ENCODE assay signal across 8 cellular contexts in genomic region chr10:97320480-97321031, GRCh38. TPM values are rescaled to one million over a fixed set of nuclear protein-coding genes. Genes with fewer than 3 reads are reported as not detected.
DNase-seq lines count a peak whose midpoint lies in the region; ATAC-seq and TF ChIP-seq lines count a peak whose summit lies in the region.

No MANE protein-coding gene starts in this region.

- intact Hi-C loops in body of pancreas (cut with DNase I) = no loop called here

- TF ChIP-seq POLR2A in NB4 (IDR thresholded peaks at IDR 0.05; ENCODE audit: extremely low read depth, insufficient read length) = no peak
- TF ChIP-seq POLR2A in body of pancreas (IDR thresholded peaks at IDR 0.05) = no peak

- H3K4me1 ChIP-seq in body of pancreas (peaks cover 29% of the 10 kb centered on the region), liver (ENCODE audit: control insufficient read depth in 4 of 4, insufficient read depth in 4 of 4, low read length in 3 of 4) (peaks cover 0 to 30% (median 13%) of the 10 kb centered on the region in 4 donors), thoracic aorta (ENCODE audit: control insufficient read depth in 1 of 2, low read depth in 2 of 2) (peaks cover 10 to 18% of the 10 kb centered on the region in 2 donors)

- ATAC-seq in body of pancreas = no peak
- ATAC-seq in thoracic aorta (ENCODE audit: insufficient number of reproducible peaks, low FRiP score, low read depth) = no peak
- ATAC-seq in GM21576 (IDR thresholded peaks at IDR 0.05; ENCODE audit: unreplicated experiment) = no peak

- H3K4me3 ChIP-seq in AG09309 (ENCODE audit: control insufficient read depth, low read depth, low read length) (peak overlapping the region; percentile 82), NB4 (ENCODE audit: low read depth, low read length) (peak overlapping the region; percentile 63), body of pancreas (peak overlapping the region; percentile 3 to 21), liver (ENCODE audit: low read depth in 1 of 3, low read length in 3 of 3) (peak overlapping the region; percentile 52 to 90 (median 71)), thoracic aorta (peak overlapping the region; percentile 95)

- TF ChIP-seq CTCF in AG09309 (IDR thresholded peaks at IDR 0.05; ENCODE audit: control insufficient read depth, insufficient read depth, low read depth, low read length, missing control alignments) (no peak), NB4 (IDR thresholded peaks at IDR 0.05; ENCODE audit: low read depth, low read length) (no peak), body of pancreas (IDR thresholded peaks at IDR 0.05) (no peak), liver (IDR thresholded peaks at IDR 0.05; ENCODE audit: low read depth, low read length, missing input control) (no peak), thoracic aorta (IDR thresholded peaks at IDR 0.05) (no peak)

- H3K27ac ChIP-seq in body of pancreas (peak overlapping the region; percentile 97 to 99 (median 98)), liver (ENCODE audit: low read depth in 1 of 2, low read length in 2 of 2) (peak overlapping the region; percentile 98 to 100), thoracic aorta (peak overlapping the region in 1 of 2 donors; percentile 90)

- peak overlapping the region; percentile 85 to 94 for H3K9ac ChIP-seq in liver (ENCODE audit: low read depth in 1 of 2, low read length in 2 of 2)

- TF ChIP-seq RAD21 in liver (IDR thresholded peaks at IDR 0.05) = no peak

- H3K9me3 ChIP-seq in body of pancreas (no peaks in the 10 kb centered on the region), liver (ENCODE audit: control insufficient read depth in 4 of 4, low read length in 3 of 4) (no peaks in the 10 kb centered on the region), thoracic aorta (no peaks in the 10 kb centered on the region)

- no peaks in the 10 kb centered on the region for H3K27me3 ChIP-seq in body of pancreas
- no peaks in the 10 kb centered on the region for H3K27me3 ChIP-seq in liver (ENCODE audit: control insufficient read depth in 4 of 4, insufficient read depth in 4 of 4, low read length in 3 of 4)
- H3K27me3 ChIP-seq in thoracic aorta (replicated peaks; ENCODE audit: insufficient read depth) = no peaks in the 10 kb centered on the region

- no peak for DNase-seq in AG09309 (ENCODE audit: low read depth)
- DNase-seq in NB4 (ENCODE audit: low read depth) = no peak
- DNase-seq in body of pancreas = peak in 3 of 4 donors; percentile 34 to 45 (median 39)
- DNase-seq in thoracic aorta (ENCODE audit: low spot score) = no peak
- no peak for DNase-seq in KBM-7
- DNase-seq in MV-4-11 (lab: John Stamatoyannopoulos, UW) = no peak

- no peaks in the 10 kb centered on the region for H3K36me3 ChIP-seq in body of pancreas (replicated peaks in 1 of 2; ENCODE audit: insufficient read depth in 1 of 2, low read depth in 2 of 2)
- H3K36me3 ChIP-seq in liver (ENCODE audit: control insufficient read depth in 4 of 4, insufficient read depth in 3 of 4, low read depth in 1 of 4, low read length in 3 of 4) = no peaks in the 10 kb centered on the region
- no peaks in the 10 kb centered on the region for H3K36me3 ChIP-seq in thoracic aorta

- WGBS in body of pancreas, 2 donors = 5% methylated on average over 23 to 24 of the region's 24 CpGs
- WGBS in liver = 7% methylated on average over 24 of the region's 24 CpGs

- in situ Hi-C loops in KBM-7 (cut with MboI; ENCODE audit: low pct_unique_long_range_greater_than_20kb, low sequenced_read_pairs) = no loop called here

TF ChIP-seq in liver, 16 proteins besides CTCF, POLR2A, EP300 and RAD21:
- TF ChIP-seq EGR1 (IDR thresholded peaks at IDR 0.05; ENCODE audit: low read depth in 2 of 2) (peak in 1 of 2 donors; percentile 8), HNF4A (conservative IDR thresholded peaks at IDR 0.05) (no peak), JUND (IDR thresholded peaks at IDR 0.05) (no peak), MAX (IDR thresholded peaks at IDR 0.05) (peak; percentile 18), TAF1 (conservative IDR thresholded peaks at IDR 0.05) (peak; percentile 25), NR2F2 (IDR thresholded peaks at IDR 0.05) (peak; percentile 9), HNF4G (IDR thresholded peaks at IDR 0.05) (peak; percentile 18)

RNA-seq across cellular contexts. Expression of gene FRAT1, which starts 1.5 kb away (rescaled TPM):
- total RNA-seq in body of pancreas (1 to 10 TPM; 3.0 to 6.5 TPM), liver (1 to 10 TPM; 5.9 to 7.4 TPM), thoracic aorta (10 to 100 TPM in 1 of 2 donors, 1 to 10 TPM in 1; 4.6 to 11.6 TPM)
- 1 to 10 TPM; 4.3 to 4.6 TPM for polyA plus RNA-seq in liver

RNA-seq across cellular contexts. Expression of gene FRAT2, which starts 14.0 kb away (rescaled TPM):
- total RNA-seq in body of pancreas = 10 to 100 TPM; 19.5 to 20.8 TPM
- total RNA-seq in liver = 10 to 100 TPM; 14.4 to 15.1 TPM
- polyA plus RNA-seq in liver = 1 to 10 TPM; 2.7 to 9.0 TPM
- 10 to 100 TPM in 1 of 2 donors, 1 to 10 TPM in 1; 8.3 to 15.0 TPM for total RNA-seq in thoracic aorta

RNA-seq across cellular contexts. Expression of gene ARHGAP19, which starts 28.1 kb away (rescaled TPM):
- 1 to 10 TPM; 2.6 to 7.3 TPM for total RNA-seq in body of pancreas
- 10 to 100 TPM in 1 of 2 donors, 1 to 10 TPM in 1; 5.3 to 23.4 TPM for total RNA-seq in liver
- 1 to 10 TPM; 1.6 to 1.9 TPM for polyA plus RNA-seq in liver
- 10 to 100 TPM in 1 of 2 donors, 1 to 10 TPM in 1; 3.5 to 27.1 TPM for total RNA-seq in thoracic aorta

Comparison
In these comparisons a context has a peak if more than half of its experiments do, and no peak if none do; other contexts are left out.
1. DNase-seq: peak in body of pancreas (3 of 4); none in AG09309 (single experiment), NB4 (single experiment), thoracic aorta (single experiment), KBM-7 (single experiment) and MV-4-11 (single experiment).
2. H3K4me3 ChIP-seq: peak in every context shown above with its lines; median percentile 95 in thoracic aorta; 82 in AG09309; 71 in liver; 63 in NB4; 12 in body of pancreas.